Comparison of ENCODE assay signal across 1 cellular context in the genomic region with DNA sequence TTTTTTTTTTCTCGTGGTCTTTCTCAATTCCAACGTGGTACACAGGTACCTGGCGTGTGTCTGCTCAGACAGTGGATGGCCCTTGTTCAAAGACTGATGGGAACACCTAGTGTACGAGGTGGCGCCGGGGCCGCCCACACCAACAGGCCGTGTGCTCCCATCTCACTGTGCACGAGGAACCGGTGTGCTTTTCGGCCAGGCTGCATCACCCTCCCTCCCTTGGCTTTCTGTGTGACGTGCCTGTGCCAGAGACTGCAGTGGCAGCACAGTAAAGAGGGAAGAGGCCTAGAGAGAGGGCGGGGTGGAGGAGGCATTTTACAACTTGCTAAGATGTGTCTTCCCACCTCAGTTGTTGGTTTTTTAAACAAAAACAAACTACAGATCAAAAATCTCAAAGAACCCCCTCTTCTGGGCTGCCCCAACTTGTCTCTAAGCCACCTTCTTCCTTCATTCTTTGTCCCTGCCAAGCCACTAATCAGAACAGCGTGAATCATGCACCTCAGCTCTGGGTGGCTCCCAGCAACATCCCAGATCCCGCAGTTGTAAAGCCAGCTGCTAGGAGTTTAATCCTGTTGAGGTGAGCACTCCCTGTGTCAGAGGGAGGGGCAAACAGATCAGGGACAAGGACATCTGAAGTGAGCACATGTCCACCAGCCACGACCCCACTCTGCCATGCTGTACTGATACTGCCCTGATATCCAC.
TF ChIP-seq lines count a peak whose summit lies in the region.

No MANE protein-coding gene starts in this region.

TF ChIP-seq in H1, 55 proteins besides CTCF, POLR2A, EP300 and RAD21:
- TF ChIP-seq, protein P1, sequence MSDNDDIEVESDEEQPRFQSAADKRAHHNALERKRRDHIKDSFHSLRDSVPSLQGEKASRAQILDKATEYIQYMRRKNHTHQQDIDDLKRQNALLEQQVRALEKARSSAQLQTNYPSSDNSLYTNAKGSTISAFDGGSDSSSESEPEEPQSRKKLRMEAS (IDR thresholded peaks at IDR 0.05): peak; percentile 56
- no peak for TF ChIP-seq KDM4A (IDR thresholded peaks at IDR 0.05; ENCODE audit: low read depth, low read length, severe bottlenecking)
- TF ChIP-seq, protein P2, sequence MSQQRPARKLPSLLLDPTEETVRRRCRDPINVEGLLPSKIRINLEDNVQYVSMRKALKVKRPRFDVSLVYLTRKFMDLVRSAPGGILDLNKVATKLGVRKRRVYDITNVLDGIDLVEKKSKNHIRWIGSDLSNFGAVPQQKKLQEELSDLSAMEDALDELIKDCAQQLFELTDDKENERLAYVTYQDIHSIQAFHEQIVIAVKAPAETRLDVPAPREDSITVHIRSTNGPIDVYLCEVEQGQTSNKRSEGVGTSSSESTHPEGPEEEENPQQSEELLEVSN (IDR thresholded peaks at IDR 0.05): peak; percentile 54
